ENCODE assay signal across 27 cellular contexts in the genomic region with DNA sequence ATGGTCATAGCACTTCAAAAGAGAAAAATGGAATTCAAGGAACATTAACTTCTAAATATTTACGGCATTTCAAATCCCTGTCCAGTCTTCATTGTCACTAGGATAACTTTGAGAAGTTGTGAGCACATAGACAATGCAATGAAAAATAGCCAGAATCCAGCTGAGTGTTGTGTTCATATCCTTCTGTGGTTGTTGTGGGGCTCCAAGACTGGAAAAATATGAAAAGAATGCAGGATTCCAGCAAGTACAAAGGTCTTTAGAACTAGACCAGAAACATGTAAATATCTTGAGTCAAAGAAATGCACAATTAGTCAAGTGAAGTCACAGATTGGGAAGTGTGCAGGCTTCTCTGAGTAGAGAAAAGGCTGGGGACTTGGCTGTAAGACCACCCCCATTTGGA.
DNase-seq lines count a peak whose midpoint lies in the region; ATAC-seq and TF ChIP-seq lines count a peak whose summit lies in the region.
"Had no signal": no experiment of that assay in that cellular context is flagged by ENCODE, and none has a peak within 500 bp of the region (broad histone marks: within the 10 kb centered on the region; RNA-seq: fewer than 3 reads in every experiment).

No MANE protein-coding gene starts in this region.

- no peaks in the 10 kb centered on the region for H3K36me3 ChIP-seq in BE2C
- H3K36me3 ChIP-seq: heart left ventricle, transverse colon had no signal

- DNase-seq in Caki2 (ENCODE audit: low read depth) (peak; percentile 3), M059J (ENCODE audit: low read depth) (peak; percentile 72), epithelial cell of proximal tubule (ENCODE audit: low read depth) (peak; percentile 12), medulla oblongata (ENCODE audit: extremely low spot score) (no peak), T-helper 1 cell (no peak), BE2C (no peak)
- DNase-seq: ACHN; activated CD4-positive, alpha-beta T cell treated with anti-CD3 and anti-CD28 coated beads for 4 hours; activated CD8-positive, alpha-beta memory T cell treated with anti-CD3 and anti-CD28 coated beads for 24 hours; activated effector memory CD4-positive, alpha-beta T cell treated with anti-CD3 and anti-CD28 coated beads, Interleukin-2, amount 50 U/mL, for 16 hours; activated naive CD8-positive, alpha-beta T cell treated with anti-CD3 and anti-CD28 coated beads, Interleukin-2, amount 10 ng/mL, durations not matched to agents 7 days and 5 days; body of pancreas; Calu3; DMS79 treated with DMSO at 0.1 percent for 48 hours; heart left ventricle; HFFc6; naive B cell; NCI-H1694; NCI-H2171 treated with DMSO at 0.1 percent for 48 hours; NCI-H524 treated with DMSO at 0.1 percent for 48 hours; nucleus accumbens; SHP77 treated with DMSO at 0.1 percent for 48 hours; transverse colon had no signal

- H3K4me1 ChIP-seq in BE2C = no peaks in the 10 kb centered on the region
- H3K4me1 ChIP-seq: BLaER1 treated with 17β-estradiol and CSF1 and Interleukin-3, amounts not matched to agents 10 nM and 100 nM; body of pancreas; heart left ventricle; transverse colon had no signal

- no peaks in the 10 kb centered on the region for H3K9me3 ChIP-seq in BE2C

- in situ Hi-C loops in Caki2 (cut with HindIII; ENCODE audit: low pct_unique_long_range_greater_than_20kb, low sequenced_read_pairs) = no loop called here

- H3K9me3 Mint-ChIP-seq in nephron = peaks cover 23% of the 10 kb centered on the region
- H3K9me3 Mint-ChIP-seq: activated naive CD8-positive, alpha-beta T cell treated with anti-CD3 and anti-CD28 coated beads, Interleukin-2, amount 10 ng/mL, durations not matched to agents 7 days and 5 days; HFFc6 had no signal

- H3K27me3 ChIP-seq in BE2C = no peaks in the 10 kb centered on the region
- H3K27me3 ChIP-seq: BLaER1 treated with 17β-estradiol and CSF1 and Interleukin-3, amounts not matched to agents 10 nM and 100 nM; body of pancreas; transverse colon had no signal

- peaks cover 6% of the 10 kb centered on the region for H3K4me1 Mint-ChIP-seq in nephron
- H3K4me1 Mint-ChIP-seq: activated naive CD8-positive, alpha-beta T cell treated with anti-CD3 and anti-CD28 coated beads, Interleukin-2, amount 10 ng/mL, durations not matched to agents 7 days and 5 days; naive B cell had no signal

- no peak overlapping the region for H3K4me3 Mint-ChIP-seq in nephron
- H3K4me3 Mint-ChIP-seq: activated naive CD8-positive, alpha-beta T cell treated with anti-CD3 and anti-CD28 coated beads, Interleukin-2, amount 10 ng/mL, durations not matched to agents 7 days and 5 days; HFFc6; naive B cell had no signal

- H3K4me3 ChIP-seq in epithelial cell of proximal tubule (ENCODE audit: low read depth, low read length) (no peak overlapping the region), BE2C (ENCODE audit: low read depth, low read length) (no peak overlapping the region)
- H3K4me3 ChIP-seq: BLaER1 treated with 17β-estradiol and CSF1 and Interleukin-3, amounts not matched to agents 10 nM and 100 nM; body of pancreas; heart left ventricle; transverse colon had no signal

- H3K27ac Mint-ChIP-seq in nephron = peak overlapping the region; percentile 45 to 76 (median 67)
- H3K27ac Mint-ChIP-seq: activated naive CD8-positive, alpha-beta T cell treated with anti-CD3 and anti-CD28 coated beads, Interleukin-2, amount 10 ng/mL, durations not matched to agents 7 days and 5 days; HFFc6; naive B cell had no signal

- H3K36me3 Mint-ChIP-seq in nephron (ENCODE audit: low read depth) = peaks cover 4% of the 10 kb centered on the region
- H3K36me3 Mint-ChIP-seq: activated naive CD8-positive, alpha-beta T cell treated with anti-CD3 and anti-CD28 coated beads, Interleukin-2, amount 10 ng/mL, durations not matched to agents 7 days and 5 days had no signal

- TF ChIP-seq CTCF in epithelial cell of proximal tubule (conservative IDR thresholded peaks at IDR 0.05; ENCODE audit: low read depth, low read length) (no peak), nephron (IDR thresholded peaks at IDR 0.05; ENCODE audit: unreplicated experiment in 3 of 3) (no peak), BE2C (IDR thresholded peaks at IDR 0.05; ENCODE audit: low read depth, low read length) (no peak)

- ATAC-seq in HG03354 (IDR thresholded peaks at IDR 0.05; ENCODE audit: poor library complexity, severe bottlenecking, unreplicated experiment) = no peak
- ATAC-seq: body of pancreas, heart left ventricle, left lobe of liver had no signal

- peaks cover 9% of the 10 kb centered on the region for H3K27me3 Mint-ChIP-seq in nephron (ENCODE audit: low read depth)

Comparison
In these comparisons a context has a peak if more than half of its experiments do, and no peak if none do; other contexts are left out.
1. DNase-seq: peak in Caki2 (single experiment), M059J (single experiment) and epithelial cell of proximal tubule (single experiment); none in medulla oblongata (single experiment), T-helper 1 cell (0 of 5) and BE2C (single experiment).